In the genomic region with DNA sequence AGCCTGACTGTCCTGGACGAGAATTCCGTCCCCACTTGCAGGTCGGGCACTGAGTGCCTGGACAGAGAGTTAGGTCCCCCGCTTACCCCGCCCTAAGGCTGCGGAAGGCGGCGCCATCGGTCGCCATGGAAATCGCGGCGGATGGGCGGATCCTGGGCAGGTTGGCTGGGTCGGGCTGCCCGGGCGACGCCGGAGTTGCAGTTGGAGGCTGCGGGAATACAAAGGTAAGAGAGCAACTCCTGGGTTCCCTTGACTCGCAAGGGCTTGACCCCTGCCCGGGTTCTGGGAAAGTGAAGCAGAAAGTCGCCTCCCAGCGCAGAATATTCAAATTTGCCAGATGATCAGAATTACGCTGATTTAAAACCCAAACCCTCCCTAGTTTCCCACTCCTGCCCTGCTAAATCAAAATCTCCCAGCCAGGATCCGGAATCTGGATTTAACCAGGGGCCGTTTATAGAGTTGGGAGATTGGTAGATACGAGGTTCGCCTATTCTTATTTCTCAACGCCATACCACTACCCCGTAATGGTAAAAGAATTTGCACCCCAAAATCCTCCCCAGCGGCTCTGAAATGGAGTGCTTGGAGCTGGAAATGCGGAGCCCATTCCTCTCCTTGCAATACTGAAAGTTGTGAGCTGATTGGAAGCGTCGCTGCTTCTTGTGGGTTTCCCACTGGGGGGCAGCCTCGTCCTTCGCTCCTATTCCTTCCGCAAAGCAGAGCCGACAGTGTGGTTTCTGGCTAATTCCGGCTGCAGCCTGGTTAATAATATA, we compare ENCODE assay signal across 8 cellular contexts.
DNase-seq lines count a peak whose midpoint lies in the region; ATAC-seq, FAIRE-seq and TF ChIP-seq lines count a peak whose summit lies in the region.

No MANE protein-coding gene starts in this region.

- H3K4me1 ChIP-seq in astrocyte (ENCODE audit: insufficient read depth, low read length): peaks cover 18% of the 10 kb centered on the region
- peaks cover 10% of the 10 kb centered on the region for H3K4me1 ChIP-seq in osteoblast (ENCODE audit: insufficient read depth, low read length)

- H3K4me3 Mint-ChIP-seq in T-helper 1 cell treated with Interleukin-12 subunit alpha and Interleukin-12 subunit beta and Interleukin-4 antibody, amounts not matched to agents 30 μg/mL and 1 μg/mL, for 36 hours: peak overlapping the region; percentile 84
- peak overlapping the region; percentile 95 for H3K4me3 Mint-ChIP-seq in astrocyte (ENCODE audit: unreplicated experiment)

- H3K4me2 ChIP-seq in astrocyte (ENCODE audit: low read length) (peak overlapping the region; percentile 92), osteoblast (ENCODE audit: insufficient read depth, low read length) (peak overlapping the region; percentile 77)

- peak overlapping the region; percentile 71 for H3K9ac ChIP-seq in astrocyte (ENCODE audit: low read length)

- H3K27ac ChIP-seq in astrocyte (ENCODE audit: low read depth, low read length) (no peak overlapping the region), osteoblast (ENCODE audit: low read depth, low read length) (no peak overlapping the region)

- no peak overlapping the region for H3K27ac Mint-ChIP-seq in T-helper 1 cell treated with Interleukin-12 subunit alpha and Interleukin-12 subunit beta and Interleukin-4 antibody, amounts not matched to agents 30 μg/mL and 1 μg/mL, for 36 hours
- peak overlapping the region; percentile 16 for H3K27ac Mint-ChIP-seq in astrocyte (ENCODE audit: unreplicated experiment)

- no peak for FAIRE-seq in astrocyte (lab: Jason Lieb, UNC)

- peak overlapping the region; percentile 62 for H2AFZ ChIP-seq in astrocyte (ENCODE audit: low read depth, low read length)
- peak overlapping the region; percentile 83 for H2AFZ ChIP-seq in osteoblast (ENCODE audit: low read length)

- H3K9me3 Mint-ChIP-seq in T-helper 1 cell treated with Interleukin-12 subunit alpha and Interleukin-12 subunit beta and Interleukin-4 antibody, amounts not matched to agents 30 μg/mL and 1 μg/mL, for 36 hours: no peaks in the 10 kb centered on the region
- peaks cover 6% of the 10 kb centered on the region for H3K9me3 Mint-ChIP-seq in astrocyte (ENCODE audit: unreplicated experiment)

- no peaks in the 10 kb centered on the region for H3K36me3 ChIP-seq in astrocyte (ENCODE audit: insufficient read depth, low read length)
- H3K36me3 ChIP-seq in osteoblast (ENCODE audit: insufficient read depth, low read length): no peaks in the 10 kb centered on the region

- no peak for DNase-seq in T-helper 1 cell
- DNase-seq in NCI-H345 (lab: John Stamatoyannopoulos, UW): peak; percentile 48
- DNase-seq in astrocyte (ENCODE audit: low read depth): peak; percentile 79
- peak; percentile 87 for DNase-seq in left ventricle myocardium superior
- DNase-seq in osteoblast (ENCODE audit: insufficient read length, low spot score, missing footprints): peak; percentile 85
- DNase-seq in activated CD4-positive, CD25-positive, alpha-beta regulatory T cell treated with anti-CD3 and anti-CD28 coated beads, Interleukin-2, amount 50 U/mL, for 72 hours: no peak

- ATAC-seq in HG03064 (IDR thresholded peaks at IDR 0.05; ENCODE audit: low read depth, unreplicated experiment): peak; percentile 58
- peak; percentile 98 for ATAC-seq in left ventricle myocardium superior

- intact Hi-C loops in left ventricle myocardium superior (cut with micrococcal nuclease): loop anchor here (5.0 to 10.0 kb wide), 2 partner anchors 115 to 323 kb away; no protein-coding TSS in a partner anchor

- no peaks in the 10 kb centered on the region for H4K20me1 ChIP-seq in astrocyte (ENCODE audit: insufficient read depth, low read length)
- no peaks in the 10 kb centered on the region for H4K20me1 ChIP-seq in osteoblast (ENCODE audit: insufficient read depth, low read length)

- H3K4me1 Mint-ChIP-seq in T-helper 1 cell treated with Interleukin-12 subunit alpha and Interleukin-12 subunit beta and Interleukin-4 antibody, amounts not matched to agents 30 μg/mL and 1 μg/mL, for 36 hours (ENCODE audit: low read depth): peaks cover 8% of the 10 kb centered on the region
- H3K4me1 Mint-ChIP-seq in astrocyte (ENCODE audit: low read depth, unreplicated experiment): peaks cover 18% of the 10 kb centered on the region

- H3K27me3 ChIP-seq in astrocyte (ENCODE audit: insufficient read depth, low read length) (peaks cover 3% of the 10 kb centered on the region), osteoblast (ENCODE audit: insufficient read depth, low read length) (no peaks in the 10 kb centered on the region)

- no peaks in the 10 kb centered on the region for H3K36me3 Mint-ChIP-seq in T-helper 1 cell treated with Interleukin-12 subunit alpha and Interleukin-12 subunit beta and Interleukin-4 antibody, amounts not matched to agents 30 μg/mL and 1 μg/mL, for 36 hours (ENCODE audit: low read depth)
- no peaks in the 10 kb centered on the region for H3K36me3 Mint-ChIP-seq in astrocyte (ENCODE audit: low read depth, unreplicated experiment)

- H3K79me2 ChIP-seq in astrocyte (ENCODE audit: insufficient read depth, low read length) (no peaks in the 10 kb centered on the region), osteoblast (ENCODE audit: insufficient read depth, low read length) (no peaks in the 10 kb centered on the region)

- H3K9me3 ChIP-seq in astrocyte (ENCODE audit: insufficient read depth, low read depth, low read length) (no peaks in the 10 kb centered on the region), osteoblast (ENCODE audit: low read depth, low read length) (no peaks in the 10 kb centered on the region)

- H3K4me3 ChIP-seq in astrocyte (ENCODE audit: insufficient read depth, low read depth, low read length) (peak overlapping the region; percentile 78), osteoblast (ENCODE audit: insufficient read depth, low read length) (peak overlapping the region; percentile 74)

- H3K27me3 Mint-ChIP-seq in T-helper 1 cell treated with Interleukin-12 subunit alpha and Interleukin-12 subunit beta and Interleukin-4 antibody, amounts not matched to agents 30 μg/mL and 1 μg/mL, for 36 hours (ENCODE audit: low read depth): peaks cover 23% of the 10 kb centered on the region
- H3K27me3 Mint-ChIP-seq in astrocyte (ENCODE audit: low read depth, unreplicated experiment): no peaks in the 10 kb centered on the region

- no peak for TF ChIP-seq CTCF in astrocyte (IDR thresholded peaks at IDR 0.05; ENCODE audit: insufficient read depth, low read depth, low read length)
- peak; percentile 66 for TF ChIP-seq CTCF in osteoblast (IDR thresholded peaks at IDR 0.05; ENCODE audit: extremely low read depth, low read depth, low read length)

Comparison
In these comparisons a context has a peak if more than half of its experiments do, and no peak if none do; other contexts are left out.
1. DNase-seq: peak in NCI-H345 (single experiment), astrocyte (single experiment), left ventricle myocardium superior (single experiment) and osteoblast (single experiment); none in T-helper 1 cell (0 of 5) and activated CD4-positive, CD25-positive, alpha-beta regulatory T cell treated with anti-CD3 and anti-CD28 coated beads, Interleukin-2, amount 50 U/mL, for 72 hours (single experiment).